9 cellular contexts compared by ENCODE assay signal in the genomic region with DNA sequence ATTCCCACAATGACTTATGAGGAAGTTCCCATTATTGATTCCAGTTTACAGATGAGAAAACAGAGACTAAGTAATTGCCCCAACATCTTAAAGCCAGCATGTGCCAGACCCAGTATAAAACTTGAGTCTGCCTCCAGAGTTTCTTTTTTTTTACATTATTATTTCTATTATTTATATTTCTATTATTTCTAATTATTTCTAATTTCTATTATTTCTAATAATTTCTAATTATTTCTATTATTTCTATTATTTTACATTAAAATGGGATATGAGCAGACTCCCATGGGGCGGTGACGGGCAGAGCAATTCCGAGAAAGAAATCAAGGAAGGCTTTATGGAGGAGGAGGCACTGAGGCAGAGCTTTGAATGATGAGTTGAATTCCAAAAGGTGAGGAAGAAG. TPM values are rescaled to one million over a fixed set of nuclear protein-coding genes. Genes with fewer than 3 reads are reported as not detected.
"Had no signal": no experiment of that assay in that cellular context is flagged by ENCODE, and none has a peak within 500 bp of the region (broad histone marks: within the 10 kb centered on the region; RNA-seq: fewer than 3 reads in every experiment).

No MANE protein-coding gene starts in this region.

- H3K27ac Mint-ChIP-seq: HFFc6, IgD-negative memory B cell had no signal

- DNase-seq: GM23248, GOT3, H7, HFFc6, KG1 had no signal

- FAIRE-seq: HTR-8/SVneo had no signal

- H2AFZ ChIP-seq: GM23248 had no signal

- H3K4me1 ChIP-seq: HAP-1 had no signal

- H3K9ac ChIP-seq: GM23248 had no signal

- H3K4me3 Mint-ChIP-seq: HFFc6, IgD-negative memory B cell had no signal

- H3K4me1 Mint-ChIP-seq: IgD-negative memory B cell had no signal

- H3K27ac ChIP-seq: GM23248 had no signal

- ATAC-seq: HCT116 had no signal

- H3K4me3 ChIP-seq: GM23248, HAP-1 had no signal

- H3K36me3 Mint-ChIP-seq: IgD-negative memory B cell had no signal

- H3K9me3 Mint-ChIP-seq: HFFc6 had no signal

- H3K36me3 ChIP-seq: HAP-1 had no signal

- H3K9me3 ChIP-seq: HAP-1 had no signal

RNA-seq across cellular contexts. Expression of a gene that starts 54.4 kb away (rescaled TPM):
- polyA plus RNA-seq: IgD-negative memory B cell had no signal
